8 cellular contexts compared by ENCODE assay signal in the genomic region with DNA sequence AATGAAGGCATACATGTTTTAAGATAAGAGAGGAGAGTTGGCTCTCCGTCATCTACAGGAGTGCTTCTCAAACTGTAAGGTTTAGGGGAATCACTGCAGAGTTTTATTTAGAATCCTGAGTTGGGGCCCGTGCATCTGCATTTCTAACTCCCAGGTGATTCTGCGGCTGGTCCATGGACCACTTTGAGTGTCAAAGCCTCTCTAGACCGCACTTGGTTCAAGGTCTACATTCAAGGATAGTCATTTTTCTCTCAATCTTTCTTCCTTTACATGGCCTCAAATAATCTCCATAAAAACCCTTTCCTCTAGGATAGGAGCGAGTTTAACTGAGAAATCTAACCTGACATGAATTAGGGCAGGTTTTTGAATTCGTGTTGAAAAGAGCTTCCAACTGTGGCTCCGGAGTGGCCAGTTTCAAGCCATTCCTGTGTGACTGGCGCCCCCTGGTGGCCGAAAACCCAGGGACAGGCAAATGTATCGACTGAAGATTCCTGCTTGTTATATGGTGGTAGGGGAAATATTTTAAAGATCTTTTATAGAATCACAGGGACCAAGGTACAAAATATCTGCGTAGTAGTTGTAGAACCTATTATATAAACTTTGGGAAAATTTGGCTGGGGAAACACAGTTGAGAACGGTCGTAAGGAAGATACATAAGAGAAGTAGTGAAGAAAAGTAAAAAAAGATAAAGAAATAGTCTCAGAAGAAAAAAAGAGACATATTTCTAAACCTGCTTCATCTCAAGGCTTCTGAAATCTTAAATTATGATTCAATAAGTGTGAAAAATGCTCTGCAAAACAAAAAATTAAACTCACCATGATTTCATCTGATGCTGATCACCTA. TPM values are rescaled to one million over a fixed set of nuclear protein-coding genes. Genes with fewer than 3 reads are reported as not detected.
DNase-seq lines count a peak whose midpoint lies in the region; ATAC-seq, FAIRE-seq and TF ChIP-seq lines count a peak whose summit lies in the region.

No MANE protein-coding gene starts in this region.

- FAIRE-seq in TTC549 (lab: Jason Lieb, UNC) (peak; percentile 61), K562 (lab: Jason Lieb, UNC) (peak; percentile 89)

- peak; percentile 56 for ATAC-seq in HG02938 (IDR thresholded peaks at IDR 0.05; ENCODE audit: unreplicated experiment)
- peak; percentile 84 for ATAC-seq in K562

- in situ Hi-C loops in K562 (cut with MboI): loop anchor here (5.0 kb wide), 1 partner anchor 231 kb away; no protein-coding TSS in a partner anchor

- 9% methylated on average over 12 of the region's 13 CpGs for WGBS in K562 (ENCODE audit: insufficient coverage, low coverage, missing lambda C conversion rate)
- WGBS in spleen, 5 donors: 28 to 35% (median 31%) methylated on average over 13 of the region's 13 CpGs

- no peaks in the 10 kb centered on the region for H3K36me3 ChIP-seq in K562 (ENCODE audit: control insufficient read depth, insufficient read depth, low read length)
- no peaks in the 10 kb centered on the region for H3K36me3 ChIP-seq in spleen

- H3K9ac ChIP-seq in K562 (ENCODE audit: insufficient read depth in 1 of 2, low read depth in 2 of 2, low read length in 2 of 2): no peak overlapping the region

- H3K4me3 ChIP-seq in K562: no peak overlapping the region
- no peak overlapping the region for H3K4me3 ChIP-seq in spleen

- peak; percentile 83 to 87 for TF ChIP-seq RAD21 in K562 (CRISPR knock-in tag; conservative IDR thresholded peaks at IDR 0.05 in 1 of 2, IDR thresholded peaks at IDR 0.05 in 1 of 2)

- H3K4me2 ChIP-seq in K562 (ENCODE audit: insufficient read depth, low read length): no peak overlapping the region

- no peaks in the 10 kb centered on the region for H3K79me2 ChIP-seq in K562 (ENCODE audit: control insufficient read depth, insufficient read depth, low read length)

- BruUV-seq in K562 (replicated peaks; lab: Mats Ljungman, UMichigan): no TSS peak

- H4K20me1 ChIP-seq in K562 (replicated peaks; ENCODE audit: control insufficient read depth, insufficient read depth, low read length): no peaks in the 10 kb centered on the region

- H2AFZ ChIP-seq in K562 (ENCODE audit: low read depth, low read length): no peak overlapping the region

- TF ChIP-seq POLR2A in K562 (conservative IDR thresholded peaks at IDR 0.05): no peak
- no peak for TF ChIP-seq POLR2A in spleen (IDR thresholded peaks at IDR 0.05)

- H3K4me1 ChIP-seq in K562 (replicated peaks in 1 of 2; ENCODE audit: control insufficient read depth in 2 of 2, insufficient read depth in 2 of 2, low read length in 2 of 2): no peaks in the 10 kb centered on the region
- H3K4me1 ChIP-seq in spleen: peaks cover 0 to 8% (median 2%) of the 10 kb centered on the region in 6 donors

- DNase-seq in NCI-H1417 (lab: John Stamatoyannopoulos, UW): peak; percentile 56 to 89 (median 85)
- no peak for DNase-seq in NCI-H1417 treated with DMSO at 0.1 percent for 48 hours (lab: John Stamatoyannopoulos, UW)
- DNase-seq in NCI-H2107 (lab: John Stamatoyannopoulos, UW): peak; percentile 64
- DNase-seq in K562 (ENCODE audit: extremely low read depth in 1 of 4, low spot score in 3 of 4): peak; percentile 43 to 76 (median 50)
- DNase-seq in iPS DF 4.7 (ENCODE audit: extremely low read depth, low spot score): peak; percentile 25
- DNase-seq in spleen: peak; percentile 96

- peak; percentile 75 to 78 (median 76) for TF ChIP-seq CTCF in K562 (IDR thresholded peaks at IDR 0.05 in 2 of 3, conservative IDR thresholded peaks at IDR 0.05 in 1 of 3; ENCODE audit: insufficient read depth in 2 of 3, low read depth in 1 of 3, low read length in 3 of 3)
- peak; percentile 70 to 96 (median 88) for TF ChIP-seq CTCF in spleen (IDR thresholded peaks at IDR 0.05 in 8 of 11, conservative IDR thresholded peaks at IDR 0.05 in 3 of 11)

- no peak overlapping the region for H3K27ac ChIP-seq in K562 (ENCODE audit: extremely low read depth, low read depth, low read length)
- no peak overlapping the region for H3K27ac ChIP-seq in spleen

- TF ChIP-seq EP300 in K562 (IDR thresholded peaks at IDR 0.05; ENCODE audit: low read length): no peak

- H3K9me3 ChIP-seq in K562 (replicated peaks; ENCODE audit: control insufficient read depth, insufficient read depth, low read depth, low read length): no peaks in the 10 kb centered on the region
- no peaks in the 10 kb centered on the region for H3K9me3 ChIP-seq in spleen

- POLR2A ChIA-PET in K562 (lab: Yijun Ruan, JAX): no interaction called here

- intact Hi-C loops in K562 (cut with micrococcal nuclease): loop anchor here (1.0 to 10.0 kb wide), 3 partner anchors 230 to 1158 kb away; no protein-coding TSS in a partner anchor
- intact Hi-C loops in spleen (cut with DNase I; ENCODE audit: low total_unique reads): no loop called here

- H3K9me1 ChIP-seq in K562 (ENCODE audit: control insufficient read depth, insufficient read depth, low read length): no peaks in the 10 kb centered on the region

- no peaks in the 10 kb centered on the region for H3K27me3 ChIP-seq in K562 (ENCODE audit: control insufficient read depth in 2 of 2, insufficient read depth in 2 of 2, low read length in 2 of 2)
- peaks cover 0 to 12% (median 0%) of the 10 kb centered on the region in 7 donors for H3K27me3 ChIP-seq in spleen (replicated peaks in 1 of 7)

- CTCF ChIA-PET in K562 (lab: Yijun Ruan, JAX; ENCODE audit: low intra/inter-chr PET ratio): interaction anchor here (1.0 to 1.6 kb wide), 2 partner anchors 51 to 230 kb away, joined by 4 to 11 read pairs; a partner anchor contains a TSS

TF ChIP-seq in K562, 482 proteins besides CTCF, POLR2A, EP300 and RAD21 (continues in another document):
- TF ChIP-seq ARID2 (IDR thresholded peaks at IDR 0.05): 0 out of 2 replicates have a peak, but pooled peaks have one; percentile 51
- TF ChIP-seq STAG1 (CRISPR knock-in tag; IDR thresholded peaks at IDR 0.05; ENCODE audit: borderline replicate concordance): peak; percentile 51; the same call in 1 of the 2 replicates
- no peak for TF ChIP-seq ZNF41 (CRISPR knock-in tag; conservative IDR thresholded peaks at IDR 0.05)
- no peak for TF ChIP-seq KLF10 (CRISPR knock-in tag; IDR thresholded peaks at IDR 0.05)
- TF ChIP-seq, protein P1, sequence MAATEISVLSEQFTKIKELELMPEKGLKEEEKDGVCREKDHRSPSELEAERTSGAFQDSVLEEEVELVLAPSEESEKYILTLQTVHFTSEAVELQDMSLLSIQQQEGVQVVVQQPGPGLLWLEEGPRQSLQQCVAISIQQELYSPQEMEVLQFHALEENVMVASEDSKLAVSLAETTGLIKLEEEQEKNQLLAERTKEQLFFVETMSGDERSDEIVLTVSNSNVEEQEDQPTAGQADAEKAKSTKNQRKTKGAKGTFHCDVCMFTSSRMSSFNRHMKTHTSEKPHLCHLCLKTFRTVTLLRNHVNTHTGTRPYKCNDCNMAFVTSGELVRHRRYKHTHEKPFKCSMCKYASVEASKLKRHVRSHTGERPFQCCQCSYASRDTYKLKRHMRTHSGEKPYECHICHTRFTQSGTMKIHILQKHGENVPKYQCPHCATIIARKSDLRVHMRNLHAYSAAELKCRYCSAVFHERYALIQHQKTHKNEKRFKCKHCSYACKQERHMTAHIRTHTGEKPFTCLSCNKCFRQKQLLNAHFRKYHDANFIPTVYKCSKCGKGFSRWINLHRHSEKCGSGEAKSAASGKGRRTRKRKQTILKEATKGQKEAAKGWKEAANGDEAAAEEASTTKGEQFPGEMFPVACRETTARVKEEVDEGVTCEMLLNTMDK (IDR thresholded peaks at IDR 0.05; ENCODE audit: borderline replicate concordance, insufficient read depth, low read depth, low read length, poor library complexity, severe bottlenecking): peak; percentile 3

RNA-seq across cellular contexts. Expression of a gene that starts 11.9 kb away (rescaled TPM):
- total RNA-seq in K562 (2011; cell fraction: chromatin; rRNA removed; ENCODE audit: low replicate concordance): not detected in 2 replicates
- total RNA-seq in K562 (2011; cell fraction: nucleolus; rRNA removed): not detected in 2 replicates
- total RNA-seq in K562 (2011; cell fraction: nucleoplasm; rRNA removed): not detected in 2 replicates
- not detected in 2 replicates for total RNA-seq in K562 (2014; rRNA removed)
- total RNA-seq in K562 (2014; rRNA removed; fragmentation: Illumina TruSeq; extraction: Trizol): not detected in 2 replicates
- not detected in 2 replicates for total RNA-seq in K562 (2015; rRNA removed; fragmentation: Illumina TruSeq; extraction: Trizol)
- not detected in 2 replicates for total RNA-seq in K562 (2021)
- polyA plus RNA-seq in K562 (2011; rRNA removed): not detected in 2 replicates
- not detected in 2 replicates for polyA plus RNA-seq in K562 (2011; cell fraction: cytosol; rRNA removed)
- polyA plus RNA-seq in K562 (2011; cell fraction: nucleus; rRNA removed): not detected in 2 replicates
- polyA plus RNA-seq in K562 (2012): not detected in 2 replicates
- polyA plus RNA-seq in K562 (2014; fragmentation: Illumina TruSeq; extraction: Trizol): not detected in 2 replicates
- not detected for polyA plus RNA-seq in K562 (2014; fragmentation: Nextera tagmentation; extraction: Ambion mirVana)
- not detected in 2 replicates for polyA plus RNA-seq in K562 (2014; rRNA removed)
- polyA minus RNA-seq in K562 (2011; rRNA and poly(A)+ RNA removed): not detected in 2 replicates
- not detected in 2 replicates for polyA minus RNA-seq in K562 (2011; cell fraction: cytosol; rRNA and poly(A)+ RNA removed)
- polyA minus RNA-seq in K562 (2011; cell fraction: nucleus; rRNA and poly(A)+ RNA removed): not detected in 2 replicates
- total RNA-seq in spleen: not detected
- under 1 TPM in 1 of 3 donors, not detected in 2; 0.03 TPM for polyA plus RNA-seq in spleen

RNA-seq across cellular contexts. Expression of a gene that starts 51.0 kb away (rescaled TPM):
- total RNA-seq in K562 (2011; cell fraction: chromatin; rRNA removed; ENCODE audit: low replicate concordance): 23.9 and 30.1 TPM in 2 replicates
- 16.3 and 16.6 TPM in 2 replicates for total RNA-seq in K562 (2011; cell fraction: nucleolus; rRNA removed)
- total RNA-seq in K562 (2011; cell fraction: nucleoplasm; rRNA removed): 24.0 and 28.6 TPM in 2 replicates
- total RNA-seq in K562 (2014; rRNA removed) (25.1 and 29.8 TPM in 2 replicates), K562 (2014; rRNA removed; fragmentation: Illumina TruSeq; extraction: Trizol) (33.3 and 35.0 TPM in 2 replicates), K562 (2015; rRNA removed; fragmentation: Illumina TruSeq; extraction: Trizol) (29.3 and 33.1 TPM in 2 replicates), K562 (2021) (22.2 and 24.0 TPM in 2 replicates), spleen (10 to 100 TPM; 13.5 to 29.7 (median 21.3) TPM)
- polyA plus RNA-seq in K562 (2011; rRNA removed) (21.1 and 33.7 TPM in 2 replicates), K562 (2014; fragmentation: Illumina TruSeq; extraction: Trizol) (25.9 and 31.3 TPM in 2 replicates), K562 (2014; fragmentation: Nextera tagmentation; extraction: Ambion mirVana) (10 to 100 TPM; 32.6 to 56.0 TPM), K562 (2014; rRNA removed) (23.6 and 31.2 TPM in 2 replicates), spleen (10 to 100 TPM; 13.5 to 15.9 (median 15.6) TPM)
- polyA plus RNA-seq in K562 (2011; cell fraction: cytosol; rRNA removed): 11.2 and 13.9 TPM in 2 replicates
- polyA plus RNA-seq in K562 (2011; cell fraction: nucleus; rRNA removed): 23.2 and 23.7 TPM in 2 replicates
- polyA plus RNA-seq in K562 (2012): 12.8 and 18.1 TPM in 2 replicates
- 32.1 and 38.1 TPM in 2 replicates for polyA minus RNA-seq in K562 (2011; rRNA and poly(A)+ RNA removed)
- polyA minus RNA-seq in K562 (2011; cell fraction: cytosol; rRNA and poly(A)+ RNA removed): 9.2 and 19.4 TPM in 2 replicates
- 29.9 and 32.2 TPM in 2 replicates for polyA minus RNA-seq in K562 (2011; cell fraction: nucleus; rRNA and poly(A)+ RNA removed)
